24 cellular contexts compared by ENCODE assay signal in the genomic region with DNA sequence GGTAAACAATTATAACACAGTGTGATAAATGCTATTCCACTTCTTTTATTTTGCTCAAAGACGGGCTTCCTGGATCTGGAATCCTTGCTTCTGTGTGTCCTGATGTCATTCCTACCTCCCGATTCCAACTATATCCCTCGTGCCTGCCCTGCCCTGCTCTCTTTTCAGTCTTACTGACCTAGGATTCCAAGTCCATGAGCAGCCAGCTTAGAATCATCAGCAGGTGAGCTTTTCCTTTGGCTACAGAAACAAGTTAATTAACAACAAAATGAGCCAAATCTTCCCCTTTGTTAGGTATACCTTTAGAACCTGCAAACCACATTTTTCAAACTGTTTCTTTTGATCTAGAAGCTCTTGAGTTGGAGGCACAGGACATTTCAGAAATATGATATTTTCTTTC.
"Had no signal": no experiment of that assay in that cellular context is flagged by ENCODE, and none has a peak within 500 bp of the region (broad histone marks: within the 10 kb centered on the region; RNA-seq: fewer than 3 reads in every experiment).

No MANE protein-coding gene starts in this region.

- ATAC-seq: activated CD8-positive, alpha-beta T cell treated with anti-CD3 and anti-CD28 coated beads, Interleukin-2, amount 10 ng/mL, durations not matched to agents 7 days and 5 days; activated T-helper 17 cell treated with anti-CD3 and anti-CD28 coated beads, Interleukin-2, amount 50 U/mL, for 72 hours; gastroesophageal sphincter; right cardiac atrium; stimulated activated naive CD8-positive, alpha-beta T cell treated with anti-CD3 and anti-CD28 coated beads, Interleukin-15, Interleukin-2, amounts not matched to agents 100 U/mL and 50 U/mL, for 24 hours had no signal

- H3K4me3 ChIP-seq: coronary artery, gastroesophageal sphincter, left ventricle myocardium inferior, upper lobe of left lung had no signal

- H3K4me1 ChIP-seq: gastroesophageal sphincter, left ventricle myocardium inferior had no signal

- H3K9ac ChIP-seq: parathyroid adenoma had no signal

- DNase-seq: activated CD4-positive, alpha-beta T cell treated with anti-CD3 and anti-CD28 coated beads for 1 hour; activated CD4-positive, alpha-beta T cell treated with anti-CD3 and anti-CD28 coated beads, Interleukin-2, amount 50 U/mL, for 1 hour; activated CD8-positive, alpha-beta T cell treated with anti-CD3 and anti-CD28 coated beads, Interleukin-2, amount 10 ng/mL, durations not matched to agents 7 days and 5 days; activated naive CD8-positive, alpha-beta T cell treated with anti-CD3 and anti-CD28 coated beads, Interleukin-2, amount 10 ng/mL, durations not matched to agents 7 days and 5 days; amygdala; cerebellar nuclear complex; head of caudate nucleus; immature natural killer cell; left ventricle myocardium inferior; midbrain; right cardiac atrium; stimulated activated CD4-positive, alpha-beta T cell treated with anti-CD3 and anti-CD28 coated beads, Interleukin-12 subunit alpha, Interleukin-12 subunit beta, amount 100 ng/mL, for 4 hours; stimulated activated CD4-positive, alpha-beta T cell treated with anti-CD3 and anti-CD28 coated beads, Interleukin-4, amount 100 ng/mL, for 4 hours; stimulated activated naive CD8-positive, alpha-beta T cell treated with anti-CD3 and anti-CD28 coated beads, Interleukin-15, Interleukin-2, amounts not matched to agents 100 U/mL and 50 U/mL, for 24 hours; upper lobe of left lung; WERI-Rb-1 had no signal

- H3K4me1 Mint-ChIP-seq: nephron had no signal

- H3K4me3 Mint-ChIP-seq: activated CD8-positive, alpha-beta T cell treated with anti-CD3 and anti-CD28 coated beads, Interleukin-2, amount 10 ng/mL, durations not matched to agents 7 days and 5 days; activated naive CD8-positive, alpha-beta T cell treated with anti-CD3 and anti-CD28 coated beads, Interleukin-2, amount 10 ng/mL, durations not matched to agents 7 days and 5 days; activated T-helper 17 cell treated with anti-CD3 and anti-CD28 coated beads, Interleukin-2, amount 50 U/mL, for 72 hours; immature natural killer cell; nephron; T-helper 2 cell treated with Interferon-gamma antibody and Interleukin-4, amounts not matched to agents 5 μg/mL and 100 μg/mL, for 36 hours had no signal

- H3K27me3 ChIP-seq: gastroesophageal sphincter, neutrophil, upper lobe of left lung had no signal

- H3K27ac Mint-ChIP-seq: activated CD8-positive, alpha-beta T cell treated with anti-CD3 and anti-CD28 coated beads, Interleukin-2, amount 10 ng/mL, durations not matched to agents 7 days and 5 days; activated naive CD8-positive, alpha-beta T cell treated with anti-CD3 and anti-CD28 coated beads, Interleukin-2, amount 10 ng/mL, durations not matched to agents 7 days and 5 days; nephron; T-helper 2 cell treated with Interferon-gamma antibody and Interleukin-4, amounts not matched to agents 5 μg/mL and 100 μg/mL, for 36 hours had no signal

- H3K27me3 Mint-ChIP-seq: activated naive CD8-positive, alpha-beta T cell treated with anti-CD3 and anti-CD28 coated beads, Interleukin-2, amount 10 ng/mL, durations not matched to agents 7 days and 5 days; activated T-helper 17 cell treated with anti-CD3 and anti-CD28 coated beads, Interleukin-2, amount 50 U/mL, for 72 hours had no signal

- H3K27ac ChIP-seq: coronary artery, epithelial cell of prostate, gastroesophageal sphincter, left ventricle myocardium inferior, parathyroid adenoma, upper lobe of left lung, WERI-Rb-1 had no signal

- H3K9me3 ChIP-seq: gastroesophageal sphincter, left ventricle myocardium inferior, neutrophil, upper lobe of left lung had no signal

- H3K9me3 Mint-ChIP-seq: activated naive CD8-positive, alpha-beta T cell treated with anti-CD3 and anti-CD28 coated beads, Interleukin-2, amount 10 ng/mL, durations not matched to agents 7 days and 5 days; activated T-helper 17 cell treated with anti-CD3 and anti-CD28 coated beads, Interleukin-2, amount 50 U/mL, for 72 hours; immature natural killer cell; nephron; T-helper 2 cell treated with Interferon-gamma antibody and Interleukin-4, amounts not matched to agents 5 μg/mL and 100 μg/mL, for 36 hours had no signal

- H3K36me3 ChIP-seq: WERI-Rb-1 had no signal
